ENCODE assay signal across 23 cellular contexts in the genomic region with DNA sequence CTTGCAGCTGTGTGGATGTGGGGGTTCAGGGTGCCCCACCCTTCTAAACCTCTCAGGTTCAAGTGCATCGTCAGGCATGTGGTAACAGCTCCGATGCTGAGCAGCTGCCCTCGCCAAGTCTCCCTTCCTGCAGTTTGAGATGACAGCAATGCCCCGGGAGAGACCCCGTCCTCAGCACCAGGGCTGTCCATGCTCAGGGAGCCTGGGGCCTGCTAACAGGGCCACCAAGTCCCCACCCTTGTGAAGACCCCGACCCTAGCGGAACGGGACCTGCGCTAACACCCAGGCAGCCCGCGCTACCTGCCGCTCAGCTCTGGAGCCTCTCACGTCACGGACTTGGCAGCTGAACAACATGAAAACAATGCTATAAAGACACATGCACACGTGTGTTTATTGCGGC.
"Had no signal": no experiment of that assay in that cellular context is flagged by ENCODE, and none has a peak within 500 bp of the region (broad histone marks: within the 10 kb centered on the region; RNA-seq: fewer than 3 reads in every experiment).

No MANE protein-coding gene starts in this region.

- ATAC-seq: activated naive CD8-positive, alpha-beta T cell treated with anti-CD3 and anti-CD28 coated beads, Interleukin-2, amount 50 U/mL, for 24 hours; activated T-cell treated with anti-CD3 and anti-CD28 coated beads, Interleukin-2, amount 50 U/mL, for 4 hours; Panc1 had no signal

- DNase-seq: activated CD4-positive, alpha-beta T cell treated with anti-CD3 and anti-CD28 coated beads, Interleukin-2, amount 10 ng/mL, durations not matched to agents 24 days and 14 days; activated CD4-positive, alpha-beta T cell treated with anti-CD3 and anti-CD28 coated beads, Interleukin-2, amount 50 U/mL, for 4 hours; activated CD8-positive, alpha-beta memory T cell treated with anti-CD3 and anti-CD28 coated beads, Interleukin-2, amount 50 U/mL, for 4 hours; activated effector memory CD4-positive, alpha-beta T cell treated with Interleukin-2 at 50 U/mL for 16 hours; activated naive CD4-positive, alpha-beta T cell treated with anti-CD3 and anti-CD28 coated beads, Interleukin-2, amount 10 ng/mL, durations not matched to agents 7 days and 5 days; activated naive CD8-positive, alpha-beta T cell treated with anti-CD3 and anti-CD28 coated beads, Interleukin-2, amount 50 U/mL, for 24 hours; activated T-cell treated with anti-CD3 and anti-CD28 coated beads for 4 hours; activated T-cell treated with anti-CD3 and anti-CD28 coated beads, Interleukin-2, amount 50 U/mL, for 4 hours; anterior cingulate cortex; caudate nucleus; cerebellar nuclear complex; KG1; NCI-H1092 treated with DMSO at 0.1 percent for 48 hours; NCI-H1417; NCI-H146; NCI-H187; NCI-H2081 treated with DMSO at 0.1 percent for 48 hours; NCI-H345; NCI-H524 treated with DMSO at 0.1 percent for 48 hours; SHP77 treated with DMSO at 0.1 percent for 48 hours had no signal

- H3K27me3 ChIP-seq: SJSA1 had no signal

- H3K36me3 ChIP-seq: SJSA1 had no signal

- H3K9me2 ChIP-seq: SK-N-SH had no signal

- H3K4me2 ChIP-seq: SK-N-SH had no signal

- H3K9ac ChIP-seq: SK-N-SH had no signal

- H3K9me3 ChIP-seq: SK-N-SH had no signal

- H3K4me3 ChIP-seq: SJSA1 had no signal

- H3K27ac ChIP-seq: SJSA1 had no signal

- H3K4me1 ChIP-seq: SJSA1 had no signal
